In the genomic region with DNA sequence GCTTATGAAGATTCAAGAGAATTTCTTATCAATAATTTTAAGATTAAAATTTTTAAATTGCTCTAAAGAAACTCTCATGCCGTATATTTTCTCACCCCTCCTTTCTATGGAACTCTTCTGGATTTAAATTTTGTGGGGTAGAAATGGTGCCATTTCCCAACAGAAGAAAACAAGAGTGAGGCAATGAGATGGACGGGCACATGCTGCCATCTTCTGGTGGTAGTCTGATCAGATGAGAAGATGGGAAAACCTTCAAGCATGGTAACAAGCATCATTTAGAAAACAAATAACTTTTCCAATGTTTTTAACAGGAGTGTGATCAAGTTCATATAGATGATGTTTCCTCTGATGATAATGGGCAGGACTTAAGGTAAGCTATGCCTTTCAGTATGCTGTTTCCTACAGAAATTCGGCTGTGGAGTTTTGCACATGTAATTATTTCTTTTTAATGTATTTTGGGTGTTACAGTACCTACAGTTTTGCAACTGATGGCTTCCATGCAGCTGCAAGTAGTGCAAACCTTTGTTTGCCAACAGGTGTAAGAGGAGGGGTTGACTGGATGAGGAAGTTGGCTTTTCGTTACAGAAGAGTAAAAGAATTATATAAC, we compare ENCODE assay signal across 9 cellular contexts.
DNase-seq lines count a peak whose midpoint lies in the region; ATAC-seq and TF ChIP-seq lines count a peak whose summit lies in the region.
"Had no signal": no experiment of that assay in that cellular context is flagged by ENCODE, and none has a peak within 500 bp of the region (broad histone marks: within the 10 kb centered on the region; RNA-seq: fewer than 3 reads in every experiment).

No MANE protein-coding gene starts in this region.

- H3K4me1 Mint-ChIP-seq in naive B cell (no peaks in the 10 kb centered on the region), CD14-positive monocyte (no peaks in the 10 kb centered on the region)

- peak; percentile 17 for DNase-seq in NCI-H1694 treated with DMSO at 0.1 percent for 48 hours (lab: John Stamatoyannopoulos, UW)
- DNase-seq in NCI-H1694 (lab: John Stamatoyannopoulos, UW): no peak
- peak; percentile 8 for DNase-seq in HuH-7 (ENCODE audit: low spot score)
- DNase-seq in epithelial cell of esophagus (ENCODE audit: low read depth): peak; percentile 66
- peak; percentile 6 for DNase-seq in naive B cell
- DNase-seq in CD14-positive monocyte (ENCODE audit: low spot score): no peak

- intact Hi-C loops in CD14-positive monocyte (cut with micrococcal nuclease): no loop called here

- peak; percentile 84 for ATAC-seq in SK-N-SH treated with all-trans-retinoic acid at 6 μM for 48 hours
- ATAC-seq in naive B cell (ENCODE audit: low read depth in 2 of 2): no peak
- no peak for ATAC-seq in GM19351 (IDR thresholded peaks at IDR 0.05; ENCODE audit: unreplicated experiment)

- H3K4me3 Mint-ChIP-seq in naive B cell: no peak overlapping the region
- H3K4me3 Mint-ChIP-seq in CD14-positive monocyte: no peak overlapping the region

- no peak overlapping the region for H3K27ac Mint-ChIP-seq in naive B cell
- no peak overlapping the region for H3K27ac Mint-ChIP-seq in CD14-positive monocyte

- no peak overlapping the region for H3K4me3 ChIP-seq in epithelial cell of esophagus (ENCODE audit: low read length)
- H3K4me3 ChIP-seq: BLaER1 treated with 17β-estradiol and CSF1 and Interleukin-3, amounts not matched to agents 10 nM and 100 nM had no signal

- H3K36me3 Mint-ChIP-seq in naive B cell (no peaks in the 10 kb centered on the region), CD14-positive monocyte (no peaks in the 10 kb centered on the region)

- TF ChIP-seq CTCF in epithelial cell of esophagus (IDR thresholded peaks at IDR 0.05; ENCODE audit: insufficient read depth, low read depth, low read length, missing control alignments) (peak; percentile 77), CD14-positive monocyte (IDR thresholded peaks at IDR 0.05) (no peak)

- H3K9me3 Mint-ChIP-seq in naive B cell (peaks cover 0 to 5% (median 0%) of the 10 kb centered on the region in 7 donors), CD14-positive monocyte (no peaks in the 10 kb centered on the region)

- H3K27me3 Mint-ChIP-seq in naive B cell (peaks cover 11 to 23% (median 22%) of the 10 kb centered on the region in 3 donors), CD14-positive monocyte (ENCODE audit: low read depth in 3 of 3) (peaks cover 0 to 2% (median 1%) of the 10 kb centered on the region in 3 donors)

TF ChIP-seq in SK-N-SH treated with all-trans-retinoic acid at 6 μM for 48 hours, 23 proteins besides CTCF, POLR2A, EP300 and RAD21:
- TF ChIP-seq CSDC2 (CRISPR knock-in tag; IDR thresholded peaks at IDR 0.05) (no peak), BACH2 (CRISPR knock-in tag; IDR thresholded peaks at IDR 0.05; ENCODE audit: borderline replicate concordance) (no peak), GLIS3 (CRISPR knock-in tag; IDR thresholded peaks at IDR 0.05) (no peak), PATZ1 (CRISPR knock-in tag; IDR thresholded peaks at IDR 0.05; ENCODE audit: borderline replicate concordance) (no peak), OSR1 (CRISPR knock-in tag; IDR thresholded peaks at IDR 0.05) (no peak), CSRNP3 (CRISPR knock-in tag; IDR thresholded peaks at IDR 0.05) (no peak), RARB (CRISPR knock-in tag; IDR thresholded peaks at IDR 0.05) (no peak), TCF4 (CRISPR knock-in tag; IDR thresholded peaks at IDR 0.05; ENCODE audit: borderline replicate concordance) (no peak), PPARA (CRISPR knock-in tag; IDR thresholded peaks at IDR 0.05; ENCODE audit: borderline replicate concordance) (no peak), ZNF70 (CRISPR knock-in tag; IDR thresholded peaks at IDR 0.05) (no peak), ZFP3 (CRISPR knock-in tag; IDR thresholded peaks at IDR 0.05) (no peak), SNAI2 (CRISPR knock-in tag; IDR thresholded peaks at IDR 0.05) (no peak), ARNTL (CRISPR knock-in tag; IDR thresholded peaks at IDR 0.05; ENCODE audit: borderline replicate concordance, low read depth) (no peak), ESRRG (CRISPR knock-in tag; IDR thresholded peaks at IDR 0.05) (no peak), ISL1 (CRISPR knock-in tag; IDR thresholded peaks at IDR 0.05) (no peak), TSHZ2 (CRISPR knock-in tag; IDR thresholded peaks at IDR 0.05) (no peak)
TF ChIP-seq in SK-N-SH treated with all-trans-retinoic acid at 6 μM for 48 hours: peak in this region for 0.

Comparison
In these comparisons a context has a peak if more than half of its experiments do, and no peak if none do; other contexts are left out.
1. DNase-seq: peak in NCI-H1694 treated with DMSO at 0.1 percent for 48 hours (single experiment), HuH-7 (single experiment), epithelial cell of esophagus (single experiment) and naive B cell (single experiment); none in NCI-H1694 (single experiment) and CD14-positive monocyte (single experiment).